Comparison of ENCODE assay signal across 14 cellular contexts in the genomic region with DNA sequence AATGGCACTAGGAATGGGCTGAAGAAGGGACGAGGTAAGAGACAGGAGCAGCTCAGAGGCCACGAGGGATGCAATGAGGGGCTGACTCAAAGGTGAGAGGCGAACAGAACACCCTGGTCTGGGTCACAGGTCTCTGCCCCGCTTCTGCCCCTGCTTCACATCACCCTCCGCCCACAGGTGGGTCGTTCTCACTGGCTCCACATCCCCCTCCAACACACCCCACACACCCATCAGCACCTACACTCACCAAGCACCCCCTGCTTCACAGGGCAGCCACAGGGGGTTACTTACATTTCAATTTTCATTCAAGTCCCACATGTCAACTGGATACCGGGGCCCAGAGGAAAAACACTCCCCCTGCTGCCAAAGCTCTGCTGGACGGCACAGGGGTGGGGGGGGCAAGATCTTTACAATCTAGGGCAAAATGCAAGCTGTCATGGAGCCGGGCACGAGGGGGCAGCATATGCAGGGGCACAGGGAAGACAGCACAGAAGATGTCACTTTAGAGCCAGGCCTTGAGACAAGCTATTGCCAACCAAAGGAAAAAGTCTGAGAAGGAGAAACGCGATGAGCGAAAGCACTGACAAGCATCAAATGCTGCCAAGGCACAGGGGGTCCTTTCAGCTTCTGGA.
A peak's percentile ranks its signal among the peaks of the same experiment; 100 is the strongest.
DNase-seq lines count a peak whose midpoint lies in the region; ATAC-seq, FAIRE-seq and TF ChIP-seq lines count a peak whose summit lies in the region.
"Had no signal": no experiment of that assay in that cellular context is flagged by ENCODE, and none has a peak within 500 bp of the region (broad histone marks: within the 10 kb centered on the region; RNA-seq: fewer than 3 reads in every experiment).

No MANE protein-coding gene starts in this region.

- H4K20me1 ChIP-seq in Karpas-422 (ENCODE audit: insufficient read depth, low read depth, low read length) (no peaks in the 10 kb centered on the region), GM12878 (ENCODE audit: control insufficient read depth, insufficient read depth) (no peaks in the 10 kb centered on the region), osteoblast (ENCODE audit: insufficient read depth, low read length) (no peaks in the 10 kb centered on the region)

- RAD21 ChIA-PET in GM12878 (lab: Charles Lee; ENCODE audit: unreplicated experiment): no interaction called here

- H3K27ac Mint-ChIP-seq in activated CD8-positive, alpha-beta T cell treated with anti-CD3 and anti-CD28 coated beads for 36 hours: no peak overlapping the region
- no peak overlapping the region for H3K27ac Mint-ChIP-seq in activated CD8-positive, alpha-beta T cell treated with anti-CD3 and anti-CD28 coated beads, Interleukin-2, amount 10 ng/mL, durations not matched to agents 7 days and 5 days

- no peak for TF ChIP-seq POLR2A in GM12878 (IDR thresholded peaks at IDR 0.05; ENCODE audit: low read depth, low read length)

- H3K4me1 ChIP-seq in Karpas-422 (ENCODE audit: low read length) (no peaks in the 10 kb centered on the region), GM12878 (ENCODE audit: control insufficient read depth, insufficient read depth, low read length) (no peaks in the 10 kb centered on the region), osteoblast (ENCODE audit: insufficient read depth, low read length) (peaks cover 58% of the 10 kb centered on the region)

- no peaks in the 10 kb centered on the region for H3K27me3 Mint-ChIP-seq in activated CD8-positive, alpha-beta T cell treated with anti-CD3 and anti-CD28 coated beads for 36 hours
- H3K27me3 Mint-ChIP-seq in activated CD8-positive, alpha-beta T cell treated with anti-CD3 and anti-CD28 coated beads, Interleukin-2, amount 10 ng/mL, durations not matched to agents 7 days and 5 days (ENCODE audit: low read depth): no peaks in the 10 kb centered on the region

- DNase-seq in activated CD8-positive, alpha-beta T cell treated with anti-CD3 and anti-CD28 coated beads for 36 hours: peak; percentile 52
- DNase-seq in activated CD8-positive, alpha-beta T cell treated with anti-CD3 and anti-CD28 coated beads, Interleukin-2, amount 10 ng/mL, durations not matched to agents 7 days and 5 days: no peak
- DNase-seq in Karpas-422 (peak; percentile 51), GM12878 (ENCODE audit: low read depth, low spot score) (no peak), osteoblast (ENCODE audit: insufficient read length, low spot score, missing footprints) (no peak), retina (no peak)
- DNase-seq: effector memory CD4-positive, alpha-beta T cell; MM.1S; NCI-H446 treated with DMSO at 0.1 percent for 48 hours had no signal

- peaks cover 23% of the 10 kb centered on the region for H3K36me3 Mint-ChIP-seq in activated CD8-positive, alpha-beta T cell treated with anti-CD3 and anti-CD28 coated beads for 36 hours (ENCODE audit: low read depth)
- peaks cover 2% of the 10 kb centered on the region for H3K36me3 Mint-ChIP-seq in activated CD8-positive, alpha-beta T cell treated with anti-CD3 and anti-CD28 coated beads, Interleukin-2, amount 10 ng/mL, durations not matched to agents 7 days and 5 days (ENCODE audit: low read depth)

- no peak for TF ChIP-seq EP300 in GM12878 (IDR thresholded peaks at IDR 0.05; ENCODE audit: borderline replicate concordance in 1 of 2, control insufficient read depth in 1 of 2, low read depth in 2 of 2, low read length in 2 of 2)

- POLR2A ChIA-PET in activated CD8-positive, alpha-beta T cell treated with anti-CD3 and anti-CD28 coated beads for 36 hours (lab: Charles Lee): interaction anchor here (1.1 kb wide), 1 partner anchor 123 kb away, joined by 3 read pairs; no protein-coding TSS in a partner anchor
- POLR2A ChIA-PET in activated CD8-positive, alpha-beta T cell treated with anti-CD3 and anti-CD28 coated beads, Interleukin-2, amount 10 ng/mL, durations not matched to agents 7 days and 5 days (lab: Charles Lee): no interaction called here
- POLR2A ChIA-PET in GM12878 (lab: Charles Lee): no interaction called here

- in situ Hi-C loops in GM12878 (cut with MboI): no loop called here

- H3K9me3 ChIP-seq in Karpas-422 (ENCODE audit: low read length) (no peaks in the 10 kb centered on the region), GM12878 (replicated peaks; ENCODE audit: control insufficient read depth, insufficient read depth, low read length) (no peaks in the 10 kb centered on the region), osteoblast (ENCODE audit: low read depth, low read length) (no peaks in the 10 kb centered on the region)
- H3K9me3 ChIP-seq: thoracic aorta had no signal

- no TSS peak for BruUV-seq in GM12878 (replicated peaks; lab: Mats Ljungman, UMichigan)

- no peak overlapping the region for H3K27ac ChIP-seq in Karpas-422 (ENCODE audit: low read length)
- H3K27ac ChIP-seq in GM12878 (ENCODE audit: control insufficient read depth, insufficient read depth): no peak overlapping the region
- peak overlapping the region; percentile 94 for H3K27ac ChIP-seq in osteoblast (ENCODE audit: low read depth, low read length)
- H3K27ac ChIP-seq: thoracic aorta had no signal

- no peaks in the 10 kb centered on the region for H3K79me2 ChIP-seq in Karpas-422 (ENCODE audit: low read length)
- no peaks in the 10 kb centered on the region for H3K79me2 ChIP-seq in GM12878 (ENCODE audit: control insufficient read depth, insufficient read depth, low read length)
- H3K79me2 ChIP-seq in osteoblast (ENCODE audit: insufficient read depth, low read length): peaks cover 82% of the 10 kb centered on the region

- H3K36me3 ChIP-seq in Karpas-422 (ENCODE audit: insufficient read depth, low read length) (no peaks in the 10 kb centered on the region), GM12878 (ENCODE audit: control insufficient read depth in 2 of 2, insufficient read depth in 2 of 2, low read length in 1 of 2) (no peaks in the 10 kb centered on the region), osteoblast (ENCODE audit: insufficient read depth, low read length) (peaks cover 78% of the 10 kb centered on the region)
- H3K36me3 ChIP-seq: thoracic aorta had no signal

- intact Hi-C loops in activated CD8-positive, alpha-beta T cell treated with anti-CD3 and anti-CD28 coated beads for 36 hours (cut with micrococcal nuclease): no loop called here
- intact Hi-C loops in GM12878 (cut with micrococcal nuclease; ENCODE audit: unreplicated experiment): no loop called here

- H3K27me3 ChIP-seq in Karpas-422 (ENCODE audit: low read length) (no peaks in the 10 kb centered on the region), GM12878 (replicated peaks in 1 of 2; ENCODE audit: control insufficient read depth in 2 of 2, insufficient read depth in 2 of 2, low read length in 1 of 2) (peaks cover 2 to 4% of the 10 kb centered on the region in 2 experiments; a peak in 2 of 4 replicates), osteoblast (ENCODE audit: insufficient read depth, low read length) (no peaks in the 10 kb centered on the region)

- no peak overlapping the region for H3K9ac ChIP-seq in Karpas-422 (ENCODE audit: low read length)
- H3K9ac ChIP-seq in GM12878 (ENCODE audit: control insufficient read depth, insufficient read depth, low read length): no peak overlapping the region

- H3K4me1 Mint-ChIP-seq in activated CD8-positive, alpha-beta T cell treated with anti-CD3 and anti-CD28 coated beads for 36 hours (ENCODE audit: low read depth): peaks cover 34% of the 10 kb centered on the region
- H3K4me1 Mint-ChIP-seq in activated CD8-positive, alpha-beta T cell treated with anti-CD3 and anti-CD28 coated beads, Interleukin-2, amount 10 ng/mL, durations not matched to agents 7 days and 5 days (ENCODE audit: low read depth): peaks cover 24% of the 10 kb centered on the region

- 0 out of 2 replicates have a peak, but pooled peaks have one; percentile 18 for TF ChIP-seq RAD21 in GM12878 (IDR thresholded peaks at IDR 0.05; ENCODE audit: insufficient read depth, low read depth, low read length)

- no peaks in the 10 kb centered on the region for H3K9me3 Mint-ChIP-seq in activated CD8-positive, alpha-beta T cell treated with anti-CD3 and anti-CD28 coated beads for 36 hours
- no peaks in the 10 kb centered on the region for H3K9me3 Mint-ChIP-seq in activated CD8-positive, alpha-beta T cell treated with anti-CD3 and anti-CD28 coated beads, Interleukin-2, amount 10 ng/mL, durations not matched to agents 7 days and 5 days (ENCODE audit: insufficient read depth)
- H3K9me3 Mint-ChIP-seq: mesothelial cell of epicardium had no signal

- ATAC-seq in activated CD8-positive, alpha-beta T cell treated with anti-CD3 and anti-CD28 coated beads for 36 hours: peak; percentile 40
- no peak for ATAC-seq in activated CD8-positive, alpha-beta T cell treated with anti-CD3 and anti-CD28 coated beads, Interleukin-2, amount 10 ng/mL, durations not matched to agents 7 days and 5 days
- ATAC-seq in GM12878: no peak
- ATAC-seq in GM21515 (IDR thresholded peaks at IDR 0.05; ENCODE audit: unreplicated experiment): no peak
- ATAC-seq in GM21526 (IDR thresholded peaks at IDR 0.05; ENCODE audit: low FRiP score, unreplicated experiment): no peak
- ATAC-seq: HCT116 had no signal

- CTCF ChIA-PET in activated CD8-positive, alpha-beta T cell treated with anti-CD3 and anti-CD28 coated beads for 36 hours (lab: Charles Lee): interaction anchor here (1.1 to 2.9 kb wide), 10 partner anchors 19 to 67 kb away, joined by 4 to 14 read pairs (median 4); no protein-coding TSS in a partner anchor
- CTCF ChIA-PET in activated CD8-positive, alpha-beta T cell treated with anti-CD3 and anti-CD28 coated beads, Interleukin-2, amount 10 ng/mL, durations not matched to agents 7 days and 5 days (lab: Charles Lee): interaction anchor here (0.9 to 5.8 kb wide), 12 partner anchors 9 to 63 kb away, joined by 3 to 64 read pairs (median 6); no protein-coding TSS in a partner anchor
- CTCF ChIA-PET in GM12878 (lab: Yijun Ruan, JAX): interaction anchor here (1.0 kb wide), 1 partner anchor 21 kb away, joined by 4 read pairs; no protein-coding TSS in a partner anchor

- no peak overlapping the region for H3K4me2 ChIP-seq in Karpas-422 (ENCODE audit: low read depth, low read length, poor library complexity, severe bottlenecking)
- no peak overlapping the region for H3K4me2 ChIP-seq in GM12878 (ENCODE audit: control insufficient read depth, insufficient read depth)
- H3K4me2 ChIP-seq in osteoblast (ENCODE audit: insufficient read depth, low read length): no peak overlapping the region

- no peak for FAIRE-seq in GM12878 (lab: Jason Lieb, UNC)

- SMC1A ChIA-PET in GM12878 (lab: Charles Lee; ENCODE audit: uncharacterized antibody, unreplicated experiment): no interaction called here

- H3K9me2 ChIP-seq in Karpas-422 (replicated peaks; ENCODE audit: insufficient read depth, low read length): no peaks in the 10 kb centered on the region

- H3K4me3 ChIP-seq in Karpas-422 (ENCODE audit: low read length) (no peak overlapping the region), GM12878 (no peak overlapping the region), osteoblast (ENCODE audit: insufficient read depth, low read length) (no peak overlapping the region)
- H3K4me3 ChIP-seq: thoracic aorta had no signal

- no peak for TF ChIP-seq CTCF in activated CD8-positive, alpha-beta T cell treated with anti-CD3 and anti-CD28 coated beads for 36 hours (IDR thresholded peaks at IDR 0.05)
- TF ChIP-seq CTCF in GM12878 (IDR thresholded peaks at IDR 0.05 in 2 of 3, conservative IDR thresholded peaks at IDR 0.05 in 1 of 3; ENCODE audit: control insufficient read depth in 2 of 3, extremely low read depth in 1 of 3, insufficient read depth in 1 of 3, low read depth in 3 of 3, low read length in 3 of 3) (peak in 2 of 3 experiments; percentile 10 to 13; a peak in 2 of 6 replicates), osteoblast (IDR thresholded peaks at IDR 0.05; ENCODE audit: extremely low read depth, low read depth, low read length) (peak; percentile 41)

- no peak overlapping the region for H3K4me3 Mint-ChIP-seq in activated CD8-positive, alpha-beta T cell treated with anti-CD3 and anti-CD28 coated beads for 36 hours
- no peak overlapping the region for H3K4me3 Mint-ChIP-seq in activated CD8-positive, alpha-beta T cell treated with anti-CD3 and anti-CD28 coated beads, Interleukin-2, amount 10 ng/mL, durations not matched to agents 7 days and 5 days
- H3K4me3 Mint-ChIP-seq: mesothelial cell of epicardium had no signal

- 27% methylated on average over 13 of the region's 13 CpGs for WGBS in GM12878 (ENCODE audit: insufficient coverage, insufficient replicate concordance, low lambda C conversion rate, missing lambda C conversion rate)

- H2AFZ ChIP-seq in Karpas-422 (ENCODE audit: low read length): no peak overlapping the region
- H2AFZ ChIP-seq in GM12878 (ENCODE audit: control insufficient read depth, low read depth, low read length): no peak overlapping the region
- H2AFZ ChIP-seq in osteoblast (ENCODE audit: low read length): no peak overlapping the region

Comparison
In these comparisons a context has a peak if more than half of its experiments do, and no peak if none do; other contexts are left out.
1. DNase-seq: peak in activated CD8-positive, alpha-beta T cell treated with anti-CD3 and anti-CD28 coated beads for 36 hours (single experiment) and Karpas-422 (single experiment); none in activated CD8-positive, alpha-beta T cell treated with anti-CD3 and anti-CD28 coated beads, Interleukin-2, amount 10 ng/mL, durations not matched to agents 7 days and 5 days (single experiment), GM12878 (single experiment), osteoblast (single experiment) and retina (single experiment).